22 cellular contexts compared by ENCODE assay signal in the genomic region with DNA sequence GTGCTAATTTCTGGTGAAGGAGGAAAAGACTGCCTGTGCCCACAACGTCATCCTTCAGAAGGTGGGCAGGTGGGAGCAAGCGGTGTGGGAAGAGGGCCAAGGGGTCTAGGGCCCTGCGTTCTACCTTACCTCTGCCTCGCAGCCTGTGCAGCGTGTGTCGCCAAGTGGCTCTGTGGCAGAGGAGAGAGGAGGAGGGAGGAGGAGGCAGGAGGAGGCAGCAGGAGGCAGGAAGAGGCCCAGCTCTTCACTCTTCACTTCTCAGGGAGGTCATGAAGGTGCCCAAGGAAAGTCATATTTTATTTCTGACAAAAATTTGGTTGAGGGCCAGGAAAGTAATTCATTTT.
DNase-seq lines count a peak whose midpoint lies in the region; ATAC-seq and TF ChIP-seq lines count a peak whose summit lies in the region.
"Had no signal": no experiment of that assay in that cellular context is flagged by ENCODE, and none has a peak within 500 bp of the region (broad histone marks: within the 10 kb centered on the region; RNA-seq: fewer than 3 reads in every experiment).

No MANE protein-coding gene starts in this region.

- no peak overlapping the region for H3K9ac ChIP-seq in mammary epithelial cell (ENCODE audit: insufficient read depth, low read length)
- H3K9ac ChIP-seq: parathyroid adenoma had no signal

- peak in 7 of 8 donors; percentile 10 to 54 (median 36) for ATAC-seq in heart right ventricle
- ATAC-seq: naive thymus-derived CD8-positive, alpha-beta T cell; stimulated activated effector memory CD8-positive, alpha-beta T cell treated with anti-CD3 and anti-CD28 coated beads, Interleukin-12 subunit alpha, Interleukin-12 subunit beta, amount 100 ng/mL, for 72 hours had no signal

- H3K27me3 Mint-ChIP-seq in neural crest cell (ENCODE audit: low read depth), result no peaks in the 10 kb centered on the region
- H3K27me3 Mint-ChIP-seq: activated CD4-positive, alpha-beta memory T cell treated with anti-CD3 and anti-CD28 coated beads, Interleukin-2, amount 10 ng/mL, durations not matched to agents 7 days and 5 days; B cell had no signal

- no peak for DNase-seq in breast epithelium (ENCODE audit: low spot score in 2 of 2)
- DNase-seq in mammary epithelial cell, result no peak
- DNase-seq in heart right ventricle, result no peak
- DNase-seq in neural crest cell (ENCODE audit: low read depth, low spot score), result no peak
- no peak for DNase-seq in stimulated activated CD4-positive, alpha-beta T cell treated with anti-CD3 and anti-CD28 coated beads, Interleukin-4, amount 100 ng/mL, for 1 hour
- DNase-seq in NCI-H526 treated with DMSO at 0.1 percent for 48 hours (lab: John Stamatoyannopoulos, UW), result no peak
- DNase-seq in NCI-H1436 treated with DMSO at 0.1 percent for 48 hours (lab: John Stamatoyannopoulos, UW), result no peak
- no peak for DNase-seq in caudate nucleus (lab: John Stamatoyannopoulos, UW)
- DNase-seq: activated CD4-positive, alpha-beta memory T cell treated with anti-CD3 and anti-CD28 coated beads, Interleukin-2, amount 10 ng/mL, durations not matched to agents 7 days and 5 days; activated CD4-positive, CD25-positive, alpha-beta regulatory T cell; activated effector memory CD4-positive, alpha-beta T cell treated with Interleukin-2 at 50 U/mL for 16 hours; activated naive CD8-positive, alpha-beta T cell treated with anti-CD3 and anti-CD28 coated beads, Interleukin-2, amount 10 ng/mL, durations not matched to agents 7 days and 5 days; DND-41; foreskin melanocyte; naive thymus-derived CD8-positive, alpha-beta T cell; NCI-H1417; NCI-H2107; T1000 had no signal

- no peak overlapping the region for H3K4me3 Mint-ChIP-seq in neural crest cell
- H3K4me3 Mint-ChIP-seq: activated CD4-positive, alpha-beta memory T cell treated with anti-CD3 and anti-CD28 coated beads, Interleukin-2, amount 10 ng/mL, durations not matched to agents 7 days and 5 days; activated naive CD8-positive, alpha-beta T cell treated with anti-CD3 and anti-CD28 coated beads, Interleukin-2, amount 10 ng/mL, durations not matched to agents 7 days and 5 days; B cell; naive thymus-derived CD8-positive, alpha-beta T cell; stimulated activated effector memory CD8-positive, alpha-beta T cell treated with anti-CD3 and anti-CD28 coated beads, Interleukin-12 subunit alpha, Interleukin-12 subunit beta, amount 100 ng/mL, for 72 hours had no signal

- H3K9me3 ChIP-seq in breast epithelium, result peaks cover 0 to 5% of the 10 kb centered on the region in 2 donors
- no peaks in the 10 kb centered on the region for H3K9me3 ChIP-seq in mammary epithelial cell (replicated peaks; ENCODE audit: insufficient read depth, low read length)
- peaks cover 0 to 16% (median 9%) of the 10 kb centered on the region in 11 donors for H3K9me3 ChIP-seq in heart right ventricle

- BruUV-seq in mammary epithelial cell (replicated peaks; lab: Mats Ljungman, UMichigan), result no TSS peak

- H4K20me1 ChIP-seq in mammary epithelial cell (ENCODE audit: insufficient read depth, low read length), result no peaks in the 10 kb centered on the region

- intact Hi-C loops in breast epithelium (cut with DNase I; ENCODE audit: low total_unique reads), result no loop called here
- intact Hi-C loops in mammary epithelial cell (cut with micrococcal nuclease), result no loop called here
- intact Hi-C loops in heart right ventricle (cut with DNase I), result no loop called here

- H3K79me2 ChIP-seq in mammary epithelial cell (ENCODE audit: insufficient read depth, low read length), result no peaks in the 10 kb centered on the region
- H3K79me2 ChIP-seq: parathyroid adenoma had no signal

- H3K36me3 Mint-ChIP-seq in neural crest cell (ENCODE audit: low read depth), result no peaks in the 10 kb centered on the region
- H3K36me3 Mint-ChIP-seq: activated naive CD8-positive, alpha-beta T cell treated with anti-CD3 and anti-CD28 coated beads, Interleukin-2, amount 10 ng/mL, durations not matched to agents 7 days and 5 days; stimulated activated effector memory CD8-positive, alpha-beta T cell treated with anti-CD3 and anti-CD28 coated beads, Interleukin-12 subunit alpha, Interleukin-12 subunit beta, amount 100 ng/mL, for 72 hours had no signal

- H3K36me3 ChIP-seq in breast epithelium (no peaks in the 10 kb centered on the region), mammary epithelial cell (ENCODE audit: insufficient read depth, low read length) (no peaks in the 10 kb centered on the region), heart right ventricle (no peaks in the 10 kb centered on the region)
- H3K36me3 ChIP-seq: thoracic aorta had no signal

- dilution Hi-C loops in mammary epithelial cell (cut with HindIII; ENCODE audit: low sequenced_read_pairs), result no loop called here

- H3K27ac ChIP-seq in breast epithelium (peak overlapping the region; percentile 22 to 80), mammary epithelial cell (ENCODE audit: insufficient read depth, low read depth, low read length) (no peak overlapping the region), heart right ventricle (peak overlapping the region in 6 of 10 donors; percentile 21 to 62 (median 50)), caudate nucleus (ENCODE audit: low read depth, low read length) (no peak overlapping the region)
- H3K27ac ChIP-seq: parathyroid adenoma had no signal

- H3K4me1 Mint-ChIP-seq in neural crest cell, result no peaks in the 10 kb centered on the region
- H3K4me1 Mint-ChIP-seq: activated CD4-positive, alpha-beta memory T cell treated with anti-CD3 and anti-CD28 coated beads, Interleukin-2, amount 10 ng/mL, durations not matched to agents 7 days and 5 days; activated naive CD8-positive, alpha-beta T cell treated with anti-CD3 and anti-CD28 coated beads, Interleukin-2, amount 10 ng/mL, durations not matched to agents 7 days and 5 days; B cell; naive thymus-derived CD8-positive, alpha-beta T cell; stimulated activated effector memory CD8-positive, alpha-beta T cell treated with anti-CD3 and anti-CD28 coated beads, Interleukin-12 subunit alpha, Interleukin-12 subunit beta, amount 100 ng/mL, for 72 hours had no signal

- TF ChIP-seq CTCF in breast epithelium (IDR thresholded peaks at IDR 0.05) (no peak), mammary epithelial cell (conservative IDR thresholded peaks at IDR 0.05 in 1 of 2, IDR thresholded peaks at IDR 0.05 in 1 of 2; ENCODE audit: extremely low read depth in 1 of 2, insufficient read depth in 1 of 2, low read depth in 1 of 2, low read length in 2 of 2) (no peak), heart right ventricle (IDR thresholded peaks at IDR 0.05) (no peak), neural crest cell (conservative IDR thresholded peaks at IDR 0.05) (no peak)

- H3K4me3 ChIP-seq in breast epithelium, result no peak overlapping the region
- no peak overlapping the region for H3K4me3 ChIP-seq in mammary epithelial cell (replicated peaks in 1 of 3; ENCODE audit: insufficient read depth in 1 of 3, low read depth in 2 of 3, low read length in 3 of 3)
- no peak overlapping the region for H3K4me3 ChIP-seq in heart right ventricle
- H3K4me3 ChIP-seq: thoracic aorta had no signal

- H3K9me3 Mint-ChIP-seq in neural crest cell, result peaks cover 3% of the 10 kb centered on the region
- H3K9me3 Mint-ChIP-seq: activated CD4-positive, alpha-beta memory T cell treated with anti-CD3 and anti-CD28 coated beads, Interleukin-2, amount 10 ng/mL, durations not matched to agents 7 days and 5 days had no signal

- no peak overlapping the region for H3K4me2 ChIP-seq in mammary epithelial cell (ENCODE audit: insufficient read depth, low read depth, low read length)

- no peak for TF ChIP-seq POLR2A in breast epithelium (IDR thresholded peaks at IDR 0.05)

- H3K27ac Mint-ChIP-seq in neural crest cell (ENCODE audit: unreplicated experiment), result peak overlapping the region; percentile 88
- H3K27ac Mint-ChIP-seq: activated CD4-positive, alpha-beta memory T cell treated with anti-CD3 and anti-CD28 coated beads, Interleukin-2, amount 10 ng/mL, durations not matched to agents 7 days and 5 days; activated naive CD8-positive, alpha-beta T cell treated with anti-CD3 and anti-CD28 coated beads, Interleukin-2, amount 10 ng/mL, durations not matched to agents 7 days and 5 days; B cell; naive thymus-derived CD8-positive, alpha-beta T cell; stimulated activated effector memory CD8-positive, alpha-beta T cell treated with anti-CD3 and anti-CD28 coated beads, Interleukin-12 subunit alpha, Interleukin-12 subunit beta, amount 100 ng/mL, for 72 hours had no signal

- 100% methylated on average over 3 of the region's 6 CpGs for WGBS in mammary epithelial cell (ENCODE audit: low coverage, missing lambda C conversion rate)
- 68 to 81% methylated on average over 6 of the region's 6 CpGs for WGBS in heart right ventricle, 2 donors

- CTCF ChIA-PET in mammary epithelial cell (lab: Charles Lee; ENCODE audit: low non-redundant PET), result no interaction called here

- no peak overlapping the region for H2AFZ ChIP-seq in mammary epithelial cell (ENCODE audit: low read depth, low read length)
- H2AFZ ChIP-seq: parathyroid adenoma had no signal

- H3K27me3 ChIP-seq in breast epithelium, result no peaks in the 10 kb centered on the region
- no peaks in the 10 kb centered on the region for H3K27me3 ChIP-seq in mammary epithelial cell (ENCODE audit: insufficient read depth, low read length)
- no peaks in the 10 kb centered on the region for H3K27me3 ChIP-seq in heart right ventricle

- in situ Hi-C loops in mammary epithelial cell (cut with MboI; ENCODE audit: low sequenced_read_pairs in 2 of 2), result no loop called here

- H3K4me1 ChIP-seq in breast epithelium, result no peaks in the 10 kb centered on the region
- H3K4me1 ChIP-seq in mammary epithelial cell (ENCODE audit: insufficient read depth, low read length), result peaks cover 9% of the 10 kb centered on the region
- H3K4me1 ChIP-seq in heart right ventricle, result peaks cover 0 to 16% (median 0%) of the 10 kb centered on the region in 9 donors
- H3K4me1 ChIP-seq: parathyroid adenoma had no signal

Comparison
In these comparisons a context has a peak if more than half of its experiments do, and no peak if none do; other contexts are left out.
1. H3K27ac ChIP-seq: peak in breast epithelium (2 of 2) and heart right ventricle (6 of 10); none in mammary epithelial cell (single experiment) and caudate nucleus (single experiment).